ENCODE assay signal across 9 cellular contexts in genomic region chr6:69816569-69816968, GRCh38. TPM values are rescaled to one million over a fixed set of nuclear protein-coding genes. Genes with fewer than 3 reads are reported as not detected.
A peak's percentile ranks its signal among the peaks of the same experiment; 100 is the strongest.
DNase-seq lines count a peak whose midpoint lies in the region; ATAC-seq lines count a peak whose summit lies in the region.
"Had no signal": no experiment of that assay in that cellular context is flagged by ENCODE, and none has a peak within 500 bp of the region (broad histone marks: within the 10 kb centered on the region; RNA-seq: fewer than 3 reads in every experiment).

No MANE protein-coding gene starts in this region.

- H3K27me3 Mint-ChIP-seq in T-helper 1 cell treated with Interleukin-12 subunit alpha and Interleukin-12 subunit beta and Interleukin-4 antibody, amounts not matched to agents 30 μg/mL and 1 μg/mL, for 36 hours (ENCODE audit: low read depth), result no peaks in the 10 kb centered on the region
- H3K27me3 Mint-ChIP-seq in naive thymus-derived CD4-positive, alpha-beta T cell, result no peaks in the 10 kb centered on the region

- H3K9me3 Mint-ChIP-seq in T-helper 1 cell treated with Interleukin-12 subunit alpha and Interleukin-12 subunit beta and Interleukin-4 antibody, amounts not matched to agents 30 μg/mL and 1 μg/mL, for 36 hours, result no peaks in the 10 kb centered on the region
- peaks cover 0 to 6% (median 0%) of the 10 kb centered on the region in 11 donors for H3K9me3 Mint-ChIP-seq in naive thymus-derived CD4-positive, alpha-beta T cell

- peaks cover 11% of the 10 kb centered on the region for H3K36me3 Mint-ChIP-seq in T-helper 1 cell treated with Interleukin-12 subunit alpha and Interleukin-12 subunit beta and Interleukin-4 antibody, amounts not matched to agents 30 μg/mL and 1 μg/mL, for 36 hours (ENCODE audit: low read depth)
- peaks cover 0 to 23% (median 0%) of the 10 kb centered on the region in 5 donors for H3K36me3 Mint-ChIP-seq in naive thymus-derived CD4-positive, alpha-beta T cell

- H3K27me3 ChIP-seq in naive thymus-derived CD4-positive, alpha-beta T cell (ENCODE audit: control insufficient read depth in 2 of 2, insufficient read depth in 2 of 2, low read length in 2 of 2), result no peaks in the 10 kb centered on the region

- no peaks in the 10 kb centered on the region for H3K9me3 ChIP-seq in naive thymus-derived CD4-positive, alpha-beta T cell (ENCODE audit: control insufficient read depth in 2 of 3, low read length in 3 of 3)
- H3K9me3 ChIP-seq: thoracic aorta had no signal

- peak; percentile 54 for ATAC-seq in GM18511 (IDR thresholded peaks at IDR 0.05; ENCODE audit: unreplicated experiment)
- ATAC-seq in HG02610 (IDR thresholded peaks at IDR 0.05; ENCODE audit: unreplicated experiment), result peak; percentile 32
- peak; percentile 63 for ATAC-seq in naive thymus-derived CD4-positive, alpha-beta T cell
- no peak for ATAC-seq in GM21528 (IDR thresholded peaks at IDR 0.05; ENCODE audit: low FRiP score, unreplicated experiment)

- intact Hi-C loops in naive thymus-derived CD4-positive, alpha-beta T cell (cut with micrococcal nuclease), result loop anchor here (1.0 to 5.0 kb wide), 5 partner anchors 8 to 51 kb away; partner anchors contain the start of gene COL19A1 (in 2 of the 2)

- CTCF ChIA-PET in naive thymus-derived CD4-positive, alpha-beta T cell (lab: Charles Lee), result interaction anchor here (2.9 kb wide), 1 partner anchor 20 kb away, joined by 16 read pairs; the partner anchor contains the start of gene LMBRD1

- H3K4me3 ChIP-seq in naive thymus-derived CD4-positive, alpha-beta T cell (ENCODE audit: low read length), result peak overlapping the region; percentile 29
- H3K4me3 ChIP-seq: thoracic aorta had no signal

- no peaks in the 10 kb centered on the region for H3K36me3 ChIP-seq in naive thymus-derived CD4-positive, alpha-beta T cell (ENCODE audit: control insufficient read depth in 2 of 3, insufficient read depth in 3 of 3, low read length in 3 of 3)
- H3K36me3 ChIP-seq: thoracic aorta had no signal

- H3K4me1 ChIP-seq in naive thymus-derived CD4-positive, alpha-beta T cell (ENCODE audit: control insufficient read depth in 2 of 2, insufficient read depth in 2 of 2, low read length in 2 of 2), result peaks cover 26 to 49% of the 10 kb centered on the region in 2 donors

- POLR2A ChIA-PET in naive thymus-derived CD4-positive, alpha-beta T cell (lab: Charles Lee), result interaction anchor here (6.2 kb wide), 1 partner anchor 18 kb away, joined by 76 read pairs; the partner anchor contains the start of gene LMBRD1

- peak overlapping the region; percentile 60 for H3K27ac ChIP-seq in naive thymus-derived CD4-positive, alpha-beta T cell (ENCODE audit: low read depth, low read length)
- H3K27ac ChIP-seq: thoracic aorta had no signal

- H3K4me3 Mint-ChIP-seq in T-helper 1 cell treated with Interleukin-12 subunit alpha and Interleukin-12 subunit beta and Interleukin-4 antibody, amounts not matched to agents 30 μg/mL and 1 μg/mL, for 36 hours, result peak overlapping the region; percentile 23
- peak overlapping the region; percentile 56 to 89 (median 78) for H3K4me3 Mint-ChIP-seq in naive thymus-derived CD4-positive, alpha-beta T cell

- peak in 5 of 9 donors; percentile 23 to 39 (median 30) for DNase-seq in naive thymus-derived CD4-positive, alpha-beta T cell
- DNase-seq in NK-92 (lab: John Stamatoyannopoulos, UW; ENCODE audit: unreplicated experiment), result no peak
- no peak for DNase-seq in effector CD8-positive, alpha-beta T cell (lab: John Stamatoyannopoulos, UW)
- DNase-seq: Kasumi-1 had no signal

- H3K4me1 Mint-ChIP-seq in T-helper 1 cell treated with Interleukin-12 subunit alpha and Interleukin-12 subunit beta and Interleukin-4 antibody, amounts not matched to agents 30 μg/mL and 1 μg/mL, for 36 hours (ENCODE audit: low read depth), result peaks cover 41% of the 10 kb centered on the region
- H3K4me1 Mint-ChIP-seq in naive thymus-derived CD4-positive, alpha-beta T cell, result peaks cover 32 to 55% (median 50%) of the 10 kb centered on the region in 7 donors

- H3K27ac Mint-ChIP-seq in T-helper 1 cell treated with Interleukin-12 subunit alpha and Interleukin-12 subunit beta and Interleukin-4 antibody, amounts not matched to agents 30 μg/mL and 1 μg/mL, for 36 hours, result peak overlapping the region; percentile 84
- H3K27ac Mint-ChIP-seq in naive thymus-derived CD4-positive, alpha-beta T cell, result peak overlapping the region; percentile 74 to 98 (median 93)

RNA-seq across cellular contexts. Expression of gene LMBRD1, which starts 19.8 kb away (rescaled TPM):
- total RNA-seq in naive thymus-derived CD4-positive, alpha-beta T cell, result 10 to 100 TPM; 27.4 to 49.1 (median 41.7) TPM
- polyA plus RNA-seq in naive thymus-derived CD4-positive, alpha-beta T cell, result 10 to 100 TPM; 44.7 to 45.5 TPM

RNA-seq across cellular contexts. Expression of gene COL19A1, which starts 49.8 kb away (rescaled TPM):
- total RNA-seq in naive thymus-derived CD4-positive, alpha-beta T cell, result 1 to 10 TPM in 1 of 5 experiments, under 1 TPM in 3, not detected in 1; 0.05 to 1.3 (median 0.36) TPM
- polyA plus RNA-seq in naive thymus-derived CD4-positive, alpha-beta T cell, result under 1 TPM in 1 of 2 donors, not detected in 1; 0.02 TPM

Comparison
In these comparisons a context has a peak if more than half of its experiments do, and no peak if none do; other contexts are left out.
1. DNase-seq: peak in naive thymus-derived CD4-positive, alpha-beta T cell (5 of 9); none in NK-92 (single experiment) and effector CD8-positive, alpha-beta T cell (single experiment).